Comparison of ENCODE assay signal across 9 cellular contexts in the genomic region with DNA sequence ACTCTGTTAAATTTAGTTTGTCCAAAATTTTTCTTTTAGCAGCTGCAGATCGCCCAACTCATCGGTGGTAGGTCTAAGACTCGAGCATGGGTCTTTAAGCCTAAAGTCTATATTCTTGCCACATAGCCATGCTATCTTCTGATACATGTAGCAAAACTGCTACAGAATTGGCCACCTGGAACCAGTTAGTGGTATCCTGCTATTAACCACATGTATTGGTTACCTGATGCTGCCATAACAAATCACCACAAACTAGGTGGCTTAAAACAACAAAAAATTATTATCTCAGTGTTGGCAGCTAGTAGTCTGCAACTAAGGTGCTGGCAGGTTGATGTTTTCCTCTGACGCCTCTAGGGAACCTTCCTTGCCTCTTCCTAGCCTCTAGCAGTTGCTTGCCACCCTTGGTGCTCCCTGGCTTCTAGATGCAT.
DNase-seq lines count a peak whose midpoint lies in the region; ATAC-seq and TF ChIP-seq lines count a peak whose summit lies in the region.
"Had no signal": no experiment of that assay in that cellular context is flagged by ENCODE, and none has a peak within 500 bp of the region (broad histone marks: within the 10 kb centered on the region; RNA-seq: fewer than 3 reads in every experiment).

No MANE protein-coding gene starts in this region.

- H3K79me2 ChIP-seq in parathyroid adenoma (no peaks in the 10 kb centered on the region), PC-3 (ENCODE audit: low read length) (no peaks in the 10 kb centered on the region)

- peak overlapping the region; percentile 63 to 81 (median 64) for H3K4me3 Mint-ChIP-seq in T-cell

- BruUV-seq in PC-3 (replicated peaks; lab: Mats Ljungman, UMichigan), result no TSS peak

- peaks cover 10% of the 10 kb centered on the region for H3F3A ChIP-seq in PC-3 (ENCODE audit: low read length, unreplicated experiment)

- peak overlapping the region; percentile 40 for H2AFZ ChIP-seq in parathyroid adenoma
- H2AFZ ChIP-seq in PC-3 (ENCODE audit: low read length), result no peak overlapping the region

- CTCF ChIA-PET in T-cell (lab: Charles Lee) (interaction anchor here in 1 of 2 donors (1.6 kb wide), 1 partner anchor 400 kb away, joined by 5 read pairs; a partner anchor contains a TSS), PC-3 (lab: Charles Lee) (no interaction called here)

- POLR2A ChIA-PET in T-cell (lab: Charles Lee) (interaction anchor here in 1 of 2 donors (0.6 kb wide), 1 partner anchor 345 kb away, joined by 3 read pairs; no protein-coding TSS in a partner anchor), PC-3 (lab: Charles Lee; ENCODE audit: unreplicated experiment) (no interaction called here)

- H3K27ac ChIP-seq in parathyroid adenoma (no peak overlapping the region), PC-3 (ENCODE audit: low read length) (no peak overlapping the region)

- no peak for TF ChIP-seq CTCF in parathyroid adenoma (IDR thresholded peaks at IDR 0.05)
- no peak for TF ChIP-seq CTCF in PC-3 (conservative IDR thresholded peaks at IDR 0.05; ENCODE audit: low read depth, low read length)

- no peaks in the 10 kb centered on the region for H3K36me3 Mint-ChIP-seq in T-cell

- H3K9ac ChIP-seq in parathyroid adenoma (no peak overlapping the region), PC-3 (ENCODE audit: low read length) (no peak overlapping the region)

- intact Hi-C loops in left ventricle myocardium superior (cut with micrococcal nuclease) (no loop called here), PC-3 (cut with micrococcal nuclease) (no loop called here)

- ATAC-seq in GM18907 (IDR thresholded peaks at IDR 0.05; ENCODE audit: unreplicated experiment) (peak; percentile 76), HG02840 (IDR thresholded peaks at IDR 0.05; ENCODE audit: low FRiP score, unreplicated experiment) (peak; percentile 34), T-cell (replicated peaks in 1 of 4) (peak; percentile 17 to 57 (median 36)), left ventricle myocardium superior (no peak), PC-3 (no peak)
- ATAC-seq: esophagus mucosa had no signal

- H3K27me3 Mint-ChIP-seq in T-cell, result no peaks in the 10 kb centered on the region

- H3K4me1 Mint-ChIP-seq in T-cell, result peaks cover 22 to 33% (median 28%) of the 10 kb centered on the region in 3 donors

- H3K27ac Mint-ChIP-seq in T-cell, result peak overlapping the region; percentile 57 to 85

- no peaks in the 10 kb centered on the region for H3K9me3 ChIP-seq in parathyroid adenoma (ENCODE audit: control insufficient read depth, low read length)
- no peaks in the 10 kb centered on the region for H3K9me3 ChIP-seq in PC-3 (ENCODE audit: low read length)

- H3K4me3 ChIP-seq in parathyroid adenoma (ENCODE audit: low read depth, low read length) (no peak overlapping the region), PC-3 (ENCODE audit: low read length) (no peak overlapping the region)

- H3K4me2 ChIP-seq in parathyroid adenoma (ENCODE audit: low read length) (no peak overlapping the region), PC-3 (ENCODE audit: low read length) (no peak overlapping the region)

- H4K20me1 ChIP-seq in PC-3 (ENCODE audit: low read length), result no peaks in the 10 kb centered on the region

- no peaks in the 10 kb centered on the region for H3K9me2 ChIP-seq in PC-3 (replicated peaks; ENCODE audit: low read length)

- DNase-seq in T-cell (peak in 2 of 34 experiments; percentile 10 to 13), left ventricle myocardium superior (no peak), NOMO-1 treated with DMSO at 0.1 percent for 48 hours (lab: John Stamatoyannopoulos, UW; ENCODE audit: unreplicated experiment) (no peak), PC-3 (no peak), Kasumi-1 (lab: John Stamatoyannopoulos, UW) (no peak)

- H3K27me3 ChIP-seq in parathyroid adenoma (ENCODE audit: control insufficient read depth, insufficient read depth, low read length), result no peaks in the 10 kb centered on the region
- no peaks in the 10 kb centered on the region for H3K27me3 ChIP-seq in PC-3 (ENCODE audit: low read length)

- H3K36me3 ChIP-seq in parathyroid adenoma (ENCODE audit: control insufficient read depth, insufficient read depth, low read length) (no peaks in the 10 kb centered on the region), PC-3 (ENCODE audit: low read depth, low read length) (no peaks in the 10 kb centered on the region)

- H3K4me1 ChIP-seq in parathyroid adenoma (peaks cover 2% of the 10 kb centered on the region), PC-3 (ENCODE audit: insufficient read depth, low read length) (peaks cover 39% of the 10 kb centered on the region)

- H3K9me3 Mint-ChIP-seq in T-cell, result no peaks in the 10 kb centered on the region

Comparison
In these comparisons a context has a peak if more than half of its experiments do, and no peak if none do; other contexts are left out.
1. ATAC-seq: peak in GM18907 (single experiment), HG02840 (single experiment) and T-cell (4 of 4); none in left ventricle myocardium superior (single experiment) and PC-3 (single experiment).